In the genomic region with DNA sequence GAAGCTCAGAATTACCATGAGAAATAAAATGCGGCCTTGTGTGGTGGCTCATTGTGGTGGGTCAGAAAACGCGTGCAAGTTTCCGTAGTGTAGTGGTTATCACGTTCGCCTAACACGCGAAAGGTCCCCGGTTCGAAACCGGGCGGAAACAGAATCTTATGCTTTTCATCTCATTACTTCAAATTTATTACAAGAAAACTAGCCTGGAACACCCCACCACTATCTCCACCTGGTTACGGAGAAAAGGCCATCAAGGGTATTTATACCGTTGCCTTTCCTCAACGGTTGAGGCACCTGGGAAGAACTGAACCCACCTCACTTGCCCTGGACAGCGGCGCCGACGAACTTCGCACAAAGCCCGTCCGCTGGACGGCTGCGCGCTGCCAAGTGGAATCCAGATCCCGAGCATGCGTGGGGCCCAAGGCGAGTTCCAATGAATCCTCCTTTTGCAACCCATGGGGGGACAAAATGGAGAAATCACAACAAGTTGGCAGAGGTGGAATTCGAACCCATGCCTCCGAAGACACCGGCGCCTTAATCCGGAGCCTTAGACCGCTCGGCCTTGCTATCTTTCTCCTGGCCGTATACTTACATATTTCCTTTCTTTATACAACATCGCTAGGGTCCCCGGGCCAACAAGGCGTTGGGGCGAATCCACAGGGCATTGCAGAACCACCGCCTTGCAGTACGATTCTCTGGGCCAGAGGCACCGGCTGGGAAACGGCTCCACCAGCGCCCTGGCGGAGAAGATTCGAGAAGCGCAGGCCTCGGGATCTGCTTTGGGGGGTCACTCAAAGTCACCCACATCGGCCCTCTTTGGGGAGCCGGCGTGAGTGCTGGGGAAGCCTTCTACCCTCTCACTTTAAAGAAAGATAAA, we compare ENCODE assay signal across 1 cellular context.
TF ChIP-seq lines count a peak whose summit lies in the region.

No MANE protein-coding gene starts in this region.

TF ChIP-seq in endothelial cell of umbilical vein, 7 proteins besides CTCF, POLR2A, EP300 and RAD21:
- TF ChIP-seq, protein P1, sequence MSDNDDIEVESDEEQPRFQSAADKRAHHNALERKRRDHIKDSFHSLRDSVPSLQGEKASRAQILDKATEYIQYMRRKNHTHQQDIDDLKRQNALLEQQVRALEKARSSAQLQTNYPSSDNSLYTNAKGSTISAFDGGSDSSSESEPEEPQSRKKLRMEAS (IDR thresholded peaks at IDR 0.05; ENCODE audit: insufficient read depth, insufficient read length): no peak
- no peak for TF ChIP-seq MYC (IDR thresholded peaks at IDR 0.05; ENCODE audit: low read depth, low read length)
- no peak for TF ChIP-seq POLR2AphosphoS5 (IDR thresholded peaks at IDR 0.05; ENCODE audit: insufficient read depth, low read depth, low read length)
- TF ChIP-seq EZH2 (IDR thresholded peaks at IDR 0.05; ENCODE audit: borderline replicate concordance, low read depth, low read length, severe bottlenecking): no peak
- no peak for TF ChIP-seq FOS (IDR thresholded peaks at IDR 0.05; ENCODE audit: borderline replicate concordance, insufficient read depth, low read length)
- TF ChIP-seq GATA2 (IDR thresholded peaks at IDR 0.05; ENCODE audit: insufficient read depth, insufficient read length, low read depth, low read length): no peak
- TF ChIP-seq JUN (IDR thresholded peaks at IDR 0.05; ENCODE audit: borderline replicate concordance, insufficient read depth, insufficient read length, low read depth): no peak
